In genomic region chr22:16617516-16617915, GRCh38 we compare ENCODE assay signal across 11 cellular contexts. TPM values are rescaled to one million over a fixed set of nuclear protein-coding genes. Genes with fewer than 3 reads are reported as not detected.
A peak's percentile ranks its signal among the peaks of the same experiment; 100 is the strongest.
DNase-seq lines count a peak whose midpoint lies in the region; ATAC-seq, FAIRE-seq and TF ChIP-seq lines count a peak whose summit lies in the region.
"Not testable (repeated sequence)": the region's sequence is repeated elsewhere in the genome, so short reads cannot be mapped to it uniquely, and the experiment has no call there.
"Had no signal": no experiment of that assay in that cellular context is flagged by ENCODE, and none has a peak within 500 bp of the region (broad histone marks: within the 10 kb centered on the region; RNA-seq: fewer than 3 reads in every experiment).

No MANE protein-coding gene starts in this region.

- in situ Hi-C loops in K562 (cut with MboI): not testable (repeated sequence)

- DNase-seq in Jurkat, Clone E6-1 (ENCODE audit: low read depth, low spot score); MM.1S; T-helper 2 cell treated with Interferon-gamma antibody and Interleukin-4, amounts not matched to agents 5 μg/mL and 100 μg/mL, for 36 hours (ENCODE audit: low spot score); K562 (ENCODE audit: extremely low read depth in 1 of 4, low spot score in 3 of 4): not testable (repeated sequence)

- peak overlapping the region; percentile 33; the same call in 1 of the 2 replicates for H2AFZ ChIP-seq in KMS-11 (ENCODE audit: low read depth)
- not testable (repeated sequence) for H2AFZ ChIP-seq in MM.1S (ENCODE audit: low read length); K562 (ENCODE audit: low read depth, low read length)

- H3K4me3 ChIP-seq in Jurkat, Clone E6-1 (ENCODE audit: low read length): peak overlapping the region; percentile 16; the same call in 1 of the 2 replicates
- H3K4me3 ChIP-seq in KMS-11 (IDR thresholded peaks at IDR 0.05; ENCODE audit: insufficient read depth, low read depth, low read length); MM.1S (ENCODE audit: low read length); K562: not testable (repeated sequence)

- TF ChIP-seq POLR2A in K562 (conservative IDR thresholded peaks at IDR 0.05): not testable (repeated sequence)

- TF ChIP-seq EP300 in K562 (IDR thresholded peaks at IDR 0.05; ENCODE audit: low read length): not testable (repeated sequence)

- H3K9me1 ChIP-seq in K562 (ENCODE audit: control insufficient read depth, insufficient read depth, low read length): not testable (repeated sequence)

- not testable (repeated sequence) for H3K27ac Mint-ChIP-seq in T-helper 2 cell treated with Interferon-gamma antibody and Interleukin-4, amounts not matched to agents 5 μg/mL and 100 μg/mL, for 36 hours

- H3K4me1 ChIP-seq in KMS-11 (ENCODE audit: low read depth, poor library complexity, severe bottlenecking): peaks cover 73% of the 10 kb centered on the region
- peaks cover 39% of the 10 kb centered on the region for H3K4me1 ChIP-seq in MM.1S (ENCODE audit: low read length)
- H3K4me1 ChIP-seq in K562 (replicated peaks in 1 of 2; ENCODE audit: control insufficient read depth in 2 of 2, insufficient read depth in 2 of 2, low read length in 2 of 2): not testable (repeated sequence)

- not testable (repeated sequence) for H3K9me3 ChIP-seq in MM.1S (replicated peaks; ENCODE audit: insufficient read depth, low read length); K562 (replicated peaks; ENCODE audit: control insufficient read depth, insufficient read depth, low read depth, low read length)

- CTCF ChIA-PET in K562 (lab: Yijun Ruan, JAX; ENCODE audit: low intra/inter-chr PET ratio): not testable (repeated sequence)

- FAIRE-seq in K562 (lab: Jason Lieb, UNC): not testable (repeated sequence)

- H4K20me1 ChIP-seq in KMS-11 (ENCODE audit: insufficient read depth); MM.1S (ENCODE audit: insufficient read depth, low read length); K562 (replicated peaks; ENCODE audit: control insufficient read depth, insufficient read depth, low read length): not testable (repeated sequence)

- H3K27ac ChIP-seq in KMS-11: peak overlapping the region; percentile 91
- peak overlapping the region; percentile 61; the same call in 1 of the 2 replicates for H3K27ac ChIP-seq in MM.1S (ENCODE audit: low read length)
- H3K27ac ChIP-seq in K562 (ENCODE audit: extremely low read depth, low read depth, low read length): not testable (repeated sequence)

- ATAC-seq in K562: not testable (repeated sequence)

- intact Hi-C loops in K562 (cut with micrococcal nuclease): not testable (repeated sequence)

- H3K4me2 ChIP-seq in KMS-11 (peak overlapping the region; percentile 86), MM.1S (ENCODE audit: low read depth, low read length) (peak overlapping the region; percentile 43; the same call in 1 of the 2 replicates)
- not testable (repeated sequence) for H3K4me2 ChIP-seq in K562 (ENCODE audit: insufficient read depth, low read length)

- WGBS in K562 (ENCODE audit: insufficient coverage, low coverage, missing lambda C conversion rate): 6% methylated on average over 3 of the region's 3 CpGs

- H3K36me3 Mint-ChIP-seq in T-helper 2 cell treated with Interferon-gamma antibody and Interleukin-4, amounts not matched to agents 5 μg/mL and 100 μg/mL, for 36 hours (ENCODE audit: low read depth): not testable (repeated sequence)

- not testable (repeated sequence) for H3K9me3 Mint-ChIP-seq in T-helper 2 cell treated with Interferon-gamma antibody and Interleukin-4, amounts not matched to agents 5 μg/mL and 100 μg/mL, for 36 hours

- H3F3A ChIP-seq in MM.1S (ENCODE audit: insufficient read depth, low read length): peaks cover 10% of the 10 kb centered on the region; the same call in 1 of the 2 replicates

- not testable (repeated sequence) for H3K9me2 ChIP-seq in MM.1S (replicated peaks; ENCODE audit: insufficient read depth, low read length)

- H3K4me1 Mint-ChIP-seq in T-helper 2 cell treated with Interferon-gamma antibody and Interleukin-4, amounts not matched to agents 5 μg/mL and 100 μg/mL, for 36 hours (ENCODE audit: low read depth): not testable (repeated sequence)

- not testable (repeated sequence) for H3K27me3 ChIP-seq in KMS-11 (ENCODE audit: insufficient read depth, low read depth); MM.1S (replicated peaks; ENCODE audit: insufficient read depth, low read length); K562 (ENCODE audit: control insufficient read depth in 2 of 2, insufficient read depth in 2 of 2, low read length in 2 of 2)

- TF ChIP-seq CTCF in KMS-11 (conservative IDR thresholded peaks at IDR 0.05; ENCODE audit: low read depth, low read length); MM.1S (IDR thresholded peaks at IDR 0.05; ENCODE audit: low read length); K562 (IDR thresholded peaks at IDR 0.05 in 2 of 3, conservative IDR thresholded peaks at IDR 0.05 in 1 of 3; ENCODE audit: insufficient read depth in 2 of 3, low read depth in 1 of 3, low read length in 3 of 3): not testable (repeated sequence)

- not testable (repeated sequence) for H3K36me3 ChIP-seq in KMS-11 (ENCODE audit: insufficient read depth); MM.1S (replicated peaks; ENCODE audit: insufficient read depth, low read length)
- H3K36me3 ChIP-seq in K562 (ENCODE audit: control insufficient read depth, insufficient read depth, low read length): peaks cover 42% of the 10 kb centered on the region

- POLR2A ChIA-PET in K562 (lab: Yijun Ruan, JAX): interaction anchor here (1.4 kb wide), 1 partner anchor 15 kb away, joined by 7 read pairs; no protein-coding TSS in a partner anchor

- H3K4me3 Mint-ChIP-seq in T-helper 2 cell treated with Interferon-gamma antibody and Interleukin-4, amounts not matched to agents 5 μg/mL and 100 μg/mL, for 36 hours: peak overlapping the region; percentile 45

- H3K27me3 Mint-ChIP-seq in T-helper 2 cell treated with Interferon-gamma antibody and Interleukin-4, amounts not matched to agents 5 μg/mL and 100 μg/mL, for 36 hours (ENCODE audit: low read depth): not testable (repeated sequence)

- not testable (repeated sequence) for H3K9ac ChIP-seq in KMS-11; MM.1S (ENCODE audit: low read length); K562 (ENCODE audit: insufficient read depth in 1 of 2, low read depth in 2 of 2, low read length in 2 of 2)

- not testable (repeated sequence) for BruUV-seq in K562 (replicated peaks; lab: Mats Ljungman, UMichigan)

- TF ChIP-seq RAD21 in K562 (CRISPR knock-in tag; conservative IDR thresholded peaks at IDR 0.05 in 1 of 2, IDR thresholded peaks at IDR 0.05 in 1 of 2): not testable (repeated sequence)

- H3K79me2 ChIP-seq in KMS-11 (ENCODE audit: insufficient read depth, low read depth); MM.1S (ENCODE audit: low read length): not testable (repeated sequence)
- peaks cover 36% of the 10 kb centered on the region for H3K79me2 ChIP-seq in K562 (ENCODE audit: control insufficient read depth, insufficient read depth, low read length)

TF ChIP-seq in K562, 482 proteins besides CTCF, POLR2A, EP300 and RAD21 (continues in another document):
- peak; percentile 83 for TF ChIP-seq SPI1 (IDR thresholded peaks at IDR 0.05; ENCODE audit: borderline replicate concordance, low read depth, low read length)
- TF ChIP-seq ESRRA (IDR thresholded peaks at IDR 0.05; ENCODE audit: borderline replicate concordance, low read depth): peak; percentile 64
- peak; percentile 49; the same call in 1 of the 2 replicates for TF ChIP-seq SMARCE1 (IDR thresholded peaks at IDR 0.05)
- TF ChIP-seq MYC (IDR thresholded peaks at IDR 0.05; ENCODE audit: low read depth, low read length): not testable (repeated sequence)
- 0 out of 2 replicates have a peak, but pooled peaks have one; percentile 54 for TF ChIP-seq MYC (CRISPR knock-in tag; IDR thresholded peaks at IDR 0.05; ENCODE audit: borderline replicate concordance, low read depth)

RNA-seq across cellular contexts. Expression of gene CCT8L2, which starts 24.9 kb away (rescaled TPM):
- not detected for polyA plus RNA-seq in Jurkat, Clone E6-1 (2012; ENCODE audit: insufficient read depth, insufficient read length)
- not detected in 2 replicates for total RNA-seq in K562 (2011; cell fraction: chromatin; rRNA removed; ENCODE audit: low replicate concordance)
- total RNA-seq in K562 (2011; cell fraction: nucleolus; rRNA removed): not detected in 2 replicates
- total RNA-seq in K562 (2011; cell fraction: nucleoplasm; rRNA removed): not detected in 2 replicates
- not detected in 2 replicates for total RNA-seq in K562 (2014; rRNA removed)
- not detected in 2 replicates for total RNA-seq in K562 (2014; rRNA removed; fragmentation: Illumina TruSeq; extraction: Trizol)
- total RNA-seq in K562 (2015; rRNA removed; fragmentation: Illumina TruSeq; extraction: Trizol): not detected in 2 replicates
- total RNA-seq in K562 (2021): not detected in 2 replicates
- polyA plus RNA-seq in K562 (2011; rRNA removed): not detected in 2 replicates
- not detected in 2 replicates for polyA plus RNA-seq in K562 (2011; cell fraction: cytosol; rRNA removed)
- not detected in 2 replicates for polyA plus RNA-seq in K562 (2011; cell fraction: nucleus; rRNA removed)
- 0.04 and 0.06 TPM in 2 replicates for polyA plus RNA-seq in K562 (2012)
- not detected in 2 replicates for polyA plus RNA-seq in K562 (2014; fragmentation: Illumina TruSeq; extraction: Trizol)
- polyA plus RNA-seq in K562 (2014; fragmentation: Nextera tagmentation; extraction: Ambion mirVana): not detected
- polyA plus RNA-seq in K562 (2014; rRNA removed): 0.13 TPM in 1 of 2 replicates, not detected in the other
- polyA minus RNA-seq in K562 (2011; rRNA and poly(A)+ RNA removed): not detected in 2 replicates
- not detected in 2 replicates for polyA minus RNA-seq in K562 (2011; cell fraction: cytosol; rRNA and poly(A)+ RNA removed)
- polyA minus RNA-seq in K562 (2011; cell fraction: nucleus; rRNA and poly(A)+ RNA removed): not detected in 2 replicates
- total RNA-seq: A673; CD4-positive, alpha-beta memory T cell; CD4-positive, CD25-positive, alpha-beta regulatory T cell; CD8-positive, alpha-beta memory T cell had no signal
- polyA plus RNA-seq: AG04450; CD14-positive monocyte; CD4-positive, alpha-beta memory T cell; CD4-positive, CD25-positive, alpha-beta regulatory T cell; CD8-positive, alpha-beta memory T cell had no signal
